8 cellular contexts compared by ENCODE assay signal in genomic region chr15:66700802-66701421, GRCh38. TPM values are rescaled to one million over a fixed set of nuclear protein-coding genes. Genes with fewer than 3 reads are reported as not detected.
DNase-seq lines count a peak whose midpoint lies in the region; ATAC-seq and TF ChIP-seq lines count a peak whose summit lies in the region.

No MANE protein-coding gene starts in this region.

- TF ChIP-seq POLR2A in GM18526 (IDR thresholded peaks at IDR 0.05; ENCODE audit: extremely low read depth, insufficient read length), result peak; percentile 44

- no peak for TF ChIP-seq CTCF in 22Rv1 (IDR thresholded peaks at IDR 0.05)

- peak; percentile 57 for ATAC-seq in HG03139 (IDR thresholded peaks at IDR 0.05; ENCODE audit: unreplicated experiment)

- peak overlapping the region; percentile 99 for H3K27ac ChIP-seq in 22Rv1

- DNase-seq in NCI-H460 (ENCODE audit: extremely low read depth, low read depth) (peak; percentile 94), cerebellar cortex (ENCODE audit: low spot score) (peak; percentile 83), kidney tubule cell (ENCODE audit: low spot score) (peak; percentile 94)
- DNase-seq in activated CD4-positive, CD25-positive, alpha-beta regulatory T cell treated with anti-CD3 and anti-CD28 coated beads, Interleukin-2, amount 50 U/mL, for 72 hours, result peak; percentile 81
- peak; percentile 67 to 83 for DNase-seq in stimulated activated CD4-positive, alpha-beta T cell treated with anti-CD3 and anti-CD28 coated beads, Interleukin-15, amount 100 ng/mL, for 48 hours (ENCODE audit: low read depth in 2 of 2)

RNA-seq across cellular contexts. Expression of gene SMAD6, which starts 1.1 kb away (rescaled TPM):
- 4.0 and 4.8 TPM in 2 replicates for total RNA-seq in NCI-H460 (2014; rRNA removed; shearing (Covaris generic))
- 21.6 and 24.0 TPM in 2 replicates for polyA plus RNA-seq in NCI-H460 (2014; cell fraction: nucleus; rRNA removed)

Comparison
In these comparisons a context has a peak if more than half of its experiments do, and no peak if none do; other contexts are left out.
1. Peak in every context shown above with its lines: DNase-seq, ATAC-seq and H3K27ac ChIP-seq.